In the genomic region with DNA sequence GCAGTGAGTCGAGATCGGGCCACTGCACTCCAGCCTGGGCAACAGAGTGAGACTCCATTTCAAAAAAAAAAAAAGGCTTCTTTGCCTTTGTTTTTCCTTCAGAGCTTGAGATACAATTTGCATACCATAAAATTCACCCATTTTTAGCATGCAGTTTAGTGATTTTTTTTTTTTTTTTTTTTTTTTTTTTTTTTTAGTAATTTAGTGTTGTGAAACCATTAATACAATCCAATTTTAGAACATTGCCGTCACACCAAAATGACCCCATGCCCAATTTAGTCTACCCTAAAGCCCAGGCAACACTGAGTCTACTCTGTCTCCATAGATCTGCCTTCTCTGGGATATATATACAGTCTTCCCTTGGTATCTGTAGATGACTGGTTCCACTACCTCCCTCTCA, we compare ENCODE assay signal across 21 cellular contexts.
DNase-seq lines count a peak whose midpoint lies in the region; ATAC-seq and FAIRE-seq lines count a peak whose summit lies in the region.
"Had no signal": no experiment of that assay in that cellular context is flagged by ENCODE, and none has a peak within 500 bp of the region (broad histone marks: within the 10 kb centered on the region; RNA-seq: fewer than 3 reads in every experiment).

No MANE protein-coding gene starts in this region.

- peak; percentile 31 for FAIRE-seq in GM19239 (lab: Jason Lieb, UNC)
- FAIRE-seq: H1 had no signal

- H3K27me3 Mint-ChIP-seq in naive B cell: no peaks in the 10 kb centered on the region
- H3K27me3 Mint-ChIP-seq: CD4-positive, alpha-beta memory T cell had no signal

- H3K36me3 Mint-ChIP-seq in naive B cell: peaks cover 22% of the 10 kb centered on the region in 2 donors

- peaks cover 20 to 69% (median 25%) of the 10 kb centered on the region in 3 donors for H3K4me1 Mint-ChIP-seq in naive B cell

- peak; percentile 26 for ATAC-seq in HG03354 (IDR thresholded peaks at IDR 0.05; ENCODE audit: poor library complexity, severe bottlenecking, unreplicated experiment)
- peak; percentile 39 to 41 for ATAC-seq in naive B cell (ENCODE audit: low read depth in 2 of 2)
- no peak for ATAC-seq in HG03457 (IDR thresholded peaks at IDR 0.05; ENCODE audit: unreplicated experiment)
- ATAC-seq: A549 had no signal

- peak overlapping the region in 6 of 8 donors; percentile 33 to 80 (median 74) for H3K4me3 Mint-ChIP-seq in naive B cell
- H3K4me3 Mint-ChIP-seq: CD4-positive, alpha-beta memory T cell had no signal

- DNase-seq in GM19239 (ENCODE audit: insufficient read length, low spot score) (no peak), naive B cell (no peak), retina (no peak), HuH-7 (ENCODE audit: low spot score) (no peak)
- DNase-seq: 8988T; ACHN; AML-193; C1 segment of cervical spinal cord; Calu3; CD4-positive, alpha-beta memory T cell; COR-L47; DMS53; DMS79 treated with DMSO at 0.1 percent for 48 hours; GF-D8; GM23248; H7; HCEC 1CT had no signal

- H3K9me3 Mint-ChIP-seq in naive B cell: peaks cover 0 to 4% (median 0%) of the 10 kb centered on the region in 7 donors
- H3K9me3 Mint-ChIP-seq: CD4-positive, alpha-beta memory T cell had no signal

- H3K27ac Mint-ChIP-seq in naive B cell: peak overlapping the region in 5 of 6 donors; percentile 46 to 78 (median 70)
